ENCODE assay signal across 8 cellular contexts in the genomic region with DNA sequence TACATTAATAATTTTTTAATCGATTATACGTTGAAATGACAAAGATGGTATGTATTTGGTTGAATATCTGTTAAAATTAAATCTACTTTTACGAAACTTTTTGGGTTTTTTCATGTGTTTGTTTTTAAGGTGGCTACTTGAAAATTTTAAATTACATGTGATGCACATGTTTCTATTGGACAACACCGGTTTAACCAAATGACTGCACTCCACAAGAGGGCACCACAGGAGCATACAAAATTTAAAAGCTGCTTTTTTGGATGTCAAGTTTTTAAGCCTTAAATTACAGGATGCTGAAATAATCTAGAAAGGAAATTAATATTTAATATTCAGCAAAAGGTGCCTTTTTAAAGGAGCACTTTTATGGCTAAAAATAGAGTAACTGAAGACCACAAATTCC.
DNase-seq lines count a peak whose midpoint lies in the region; ATAC-seq, FAIRE-seq and TF ChIP-seq lines count a peak whose summit lies in the region.

No MANE protein-coding gene starts in this region.

- no peak overlapping the region for H3K9ac ChIP-seq in Karpas-422 (ENCODE audit: low read length)

- H3K9me3 ChIP-seq in Karpas-422 (ENCODE audit: low read length): no peaks in the 10 kb centered on the region
- no peaks in the 10 kb centered on the region for H3K9me3 ChIP-seq in thyroid gland

- H3K9me2 ChIP-seq in Karpas-422 (replicated peaks; ENCODE audit: insufficient read depth, low read length): no peaks in the 10 kb centered on the region

- no peaks in the 10 kb centered on the region for H3K27me3 ChIP-seq in Karpas-422 (ENCODE audit: low read length)
- no peaks in the 10 kb centered on the region for H3K27me3 ChIP-seq in thyroid gland

- H3K4me2 ChIP-seq in Karpas-422 (ENCODE audit: low read depth, low read length, poor library complexity, severe bottlenecking): no peak overlapping the region

- H4K20me1 ChIP-seq in Karpas-422 (ENCODE audit: insufficient read depth, low read depth, low read length): no peaks in the 10 kb centered on the region

- H3K4me3 ChIP-seq in Karpas-422 (ENCODE audit: low read length) (no peak overlapping the region), thyroid gland (replicated peaks in 1 of 3) (no peak overlapping the region)

- intact Hi-C loops in thyroid gland (cut with DNase I): no loop called here

- ATAC-seq in HG03565 (IDR thresholded peaks at IDR 0.05; ENCODE audit: unreplicated experiment): no peak
- no peak for ATAC-seq in GM18861 (IDR thresholded peaks at IDR 0.05; ENCODE audit: unreplicated experiment)

- peak; percentile 29 for DNase-seq in Daoy (ENCODE audit: low read depth)
- peak; percentile 72 for DNase-seq in Karpas-422
- DNase-seq in cerebellum (ENCODE audit: low spot score): peak; percentile 41
- DNase-seq in medulla oblongata (ENCODE audit: extremely low spot score): peak; percentile 71
- peak; percentile 60 to 63 for DNase-seq in thyroid gland

- no peaks in the 10 kb centered on the region for H3K79me2 ChIP-seq in Karpas-422 (ENCODE audit: low read length)

- H3K36me3 ChIP-seq in Karpas-422 (ENCODE audit: insufficient read depth, low read length) (no peaks in the 10 kb centered on the region), thyroid gland (peaks cover 0 to 7% of the 10 kb centered on the region in 2 donors)

- 70 to 73% methylated on average over 4 of the region's 4 CpGs for WGBS in thyroid gland, 2 donors

- H3K27ac ChIP-seq in Karpas-422 (ENCODE audit: low read length) (no peak overlapping the region), thyroid gland (no peak overlapping the region)

- H3K4me1 ChIP-seq in Karpas-422 (ENCODE audit: low read length) (no peaks in the 10 kb centered on the region), thyroid gland (peaks cover 5 to 7% of the 10 kb centered on the region in 2 donors)

- no peak for TF ChIP-seq POLR2A in thyroid gland (IDR thresholded peaks at IDR 0.05)

- H2AFZ ChIP-seq in Karpas-422 (ENCODE audit: low read length): no peak overlapping the region

- peak in 5 of 6 experiments; percentile 36 to 80 (median 66) for TF ChIP-seq CTCF in thyroid gland (IDR thresholded peaks at IDR 0.05)

- FAIRE-seq in TTC549 (lab: Jason Lieb, UNC): peak; percentile 86
